Comparison of ENCODE assay signal across 14 cellular contexts in the genomic region with DNA sequence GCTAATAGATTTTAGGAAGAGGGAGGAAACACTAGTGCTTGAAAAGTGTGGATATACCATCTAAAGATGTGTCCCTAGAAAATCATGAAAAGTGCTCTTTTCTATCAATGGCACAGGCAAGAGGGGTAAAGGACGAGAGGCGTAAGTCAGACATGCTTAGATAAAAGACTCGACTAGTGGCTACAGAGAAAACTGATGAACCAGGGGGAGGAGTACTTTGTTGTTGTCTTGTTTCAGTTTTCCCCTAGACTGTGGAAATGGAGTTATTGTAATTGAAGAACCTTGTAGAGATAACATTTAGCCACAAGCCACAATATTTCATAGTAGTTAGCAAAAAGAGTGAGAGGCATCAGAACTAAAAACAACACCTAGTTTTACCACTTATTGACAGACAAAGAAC. TPM values are rescaled to one million over a fixed set of nuclear protein-coding genes. Genes with fewer than 3 reads are reported as not detected.
A peak's percentile ranks its signal among the peaks of the same experiment; 100 is the strongest.
DNase-seq lines count a peak whose midpoint lies in the region; ATAC-seq, FAIRE-seq and TF ChIP-seq lines count a peak whose summit lies in the region.
"Had no signal": no experiment of that assay in that cellular context is flagged by ENCODE, and none has a peak within 500 bp of the region (broad histone marks: within the 10 kb centered on the region; RNA-seq: fewer than 3 reads in every experiment).

No MANE protein-coding gene starts in this region.

- H3K9ac ChIP-seq in KMS-11 (no peak overlapping the region), OCI-LY3 (ENCODE audit: low read length) (no peak overlapping the region), K562 (ENCODE audit: insufficient read depth in 1 of 2, low read depth in 2 of 2, low read length in 2 of 2) (no peak overlapping the region)
- H3K9ac ChIP-seq: BLaER1 had no signal

- CTCF ChIA-PET in K562 (lab: Yijun Ruan, JAX; ENCODE audit: low intra/inter-chr PET ratio) = no interaction called here
- CTCF ChIA-PET in activated CD8-positive, alpha-beta memory T cell treated with anti-CD3 and anti-CD28 coated beads, Interleukin-2, amount 10 ng/mL, durations not matched to agents 7 days and 5 days (lab: Charles Lee) = no interaction called here
- CTCF ChIA-PET in activated CD4-positive, alpha-beta memory T cell treated with anti-CD3 and anti-CD28 coated beads, Interleukin-2, amount 10 ng/mL, durations not matched to agents 7 days and 5 days (lab: Charles Lee) = no interaction called here

- TF ChIP-seq EP300 in K562 (IDR thresholded peaks at IDR 0.05; ENCODE audit: low read length) = no peak

- WGBS in K562 (ENCODE audit: insufficient coverage, low coverage, missing lambda C conversion rate) = 0% methylated on average over 3 of the region's 3 CpGs

- H3K27me3 ChIP-seq in KMS-11 (ENCODE audit: insufficient read depth, low read depth) = no peaks in the 10 kb centered on the region
- H3K27me3 ChIP-seq in OCI-LY3 (ENCODE audit: low read depth, low read length) = no peaks in the 10 kb centered on the region
- H3K27me3 ChIP-seq in K562 (ENCODE audit: control insufficient read depth in 2 of 2, insufficient read depth in 2 of 2, low read length in 2 of 2) = no peaks in the 10 kb centered on the region
- H3K27me3 ChIP-seq: BLaER1 had no signal

- H3K9me3 ChIP-seq in OCI-LY3 (ENCODE audit: insufficient read depth, low read length) (no peaks in the 10 kb centered on the region), K562 (replicated peaks; ENCODE audit: control insufficient read depth, insufficient read depth, low read depth, low read length) (no peaks in the 10 kb centered on the region; the same call in 1 of the 2 replicates), T-helper 17 cell (ENCODE audit: control insufficient read depth, low read length, poor library complexity, severe bottlenecking) (no peaks in the 10 kb centered on the region)
- H3K9me3 ChIP-seq: BLaER1, Caco-2 had no signal

- BruUV-seq in K562 (replicated peaks; lab: Mats Ljungman, UMichigan) = no TSS peak

- no peaks in the 10 kb centered on the region for H3K27me3 Mint-ChIP-seq in activated CD8-positive, alpha-beta memory T cell treated with anti-CD3 and anti-CD28 coated beads, Interleukin-2, amount 10 ng/mL, durations not matched to agents 7 days and 5 days
- no peaks in the 10 kb centered on the region for H3K27me3 Mint-ChIP-seq in activated CD4-positive, alpha-beta memory T cell treated with anti-CD3 and anti-CD28 coated beads, Interleukin-2, amount 10 ng/mL, durations not matched to agents 7 days and 5 days
- no peaks in the 10 kb centered on the region for H3K27me3 Mint-ChIP-seq in T-helper 17 cell
- H3K27me3 Mint-ChIP-seq: CD8-positive, alpha-beta memory T cell had no signal

- in situ Hi-C loops in K562 (cut with MboI) = no loop called here

- H3K27ac ChIP-seq in KMS-11 = 0 out of 2 replicates have a peak overlapping the region, but pooled peaks have one; percentile 14
- no peak overlapping the region for H3K27ac ChIP-seq in OCI-LY3 (ENCODE audit: low read length)
- H3K27ac ChIP-seq in K562 (ENCODE audit: extremely low read depth, low read depth, low read length) = no peak overlapping the region
- H3K27ac ChIP-seq: BLaER1 had no signal

- H3K4me1 ChIP-seq in KMS-11 (ENCODE audit: low read depth, poor library complexity, severe bottlenecking) (peaks cover 17% of the 10 kb centered on the region), OCI-LY3 (ENCODE audit: low read length) (no peaks in the 10 kb centered on the region), K562 (replicated peaks in 1 of 2; ENCODE audit: control insufficient read depth in 2 of 2, insufficient read depth in 2 of 2, low read length in 2 of 2) (no peaks in the 10 kb centered on the region)
- H3K4me1 ChIP-seq: BLaER1, Caco-2 had no signal

- TF ChIP-seq RAD21 in K562 (CRISPR knock-in tag; conservative IDR thresholded peaks at IDR 0.05 in 1 of 2, IDR thresholded peaks at IDR 0.05 in 1 of 2) = no peak

- ATAC-seq in K562 (0 out of 3 replicates have a peak, but pooled peaks have one; percentile 39), T-helper 17 cell (no peak)
- no peak for ATAC-seq in activated CD8-positive, alpha-beta memory T cell treated with anti-CD3 and anti-CD28 coated beads, Interleukin-2, amount 10 ng/mL, durations not matched to agents 7 days and 5 days

- H3K79me2 ChIP-seq in KMS-11 (ENCODE audit: insufficient read depth, low read depth) (no peaks in the 10 kb centered on the region), OCI-LY3 (ENCODE audit: low read length) (no peaks in the 10 kb centered on the region), K562 (ENCODE audit: control insufficient read depth, insufficient read depth, low read length) (no peaks in the 10 kb centered on the region)

- H3K9me1 ChIP-seq in K562 (ENCODE audit: control insufficient read depth, insufficient read depth, low read length) = no peaks in the 10 kb centered on the region

- H3K4me1 Mint-ChIP-seq in activated CD8-positive, alpha-beta memory T cell treated with anti-CD3 and anti-CD28 coated beads, Interleukin-2, amount 10 ng/mL, durations not matched to agents 7 days and 5 days = no peaks in the 10 kb centered on the region
- no peaks in the 10 kb centered on the region for H3K4me1 Mint-ChIP-seq in activated CD4-positive, alpha-beta memory T cell treated with anti-CD3 and anti-CD28 coated beads, Interleukin-2, amount 10 ng/mL, durations not matched to agents 7 days and 5 days
- H3K4me1 Mint-ChIP-seq in T-helper 17 cell = no peaks in the 10 kb centered on the region
- H3K4me1 Mint-ChIP-seq: CD8-positive, alpha-beta memory T cell; IgD-negative memory B cell had no signal

- H2AFZ ChIP-seq in KMS-11 (ENCODE audit: low read depth) (peak overlapping the region; percentile 41), OCI-LY3 (ENCODE audit: low read depth, low read length) (peak overlapping the region; percentile 32; the same call in 1 of the 2 replicates), K562 (ENCODE audit: low read depth, low read length) (no peak overlapping the region)

- TF ChIP-seq CTCF in KMS-11 (conservative IDR thresholded peaks at IDR 0.05; ENCODE audit: low read depth, low read length) (no peak), OCI-LY3 (IDR thresholded peaks at IDR 0.05; ENCODE audit: low read depth, low read length) (no peak), K562 (IDR thresholded peaks at IDR 0.05 in 2 of 3, conservative IDR thresholded peaks at IDR 0.05 in 1 of 3; ENCODE audit: insufficient read depth in 2 of 3, low read depth in 1 of 3, low read length in 3 of 3) (no peak)

- H3K4me3 ChIP-seq in KMS-11 (IDR thresholded peaks at IDR 0.05; ENCODE audit: insufficient read depth, low read depth, low read length) = no peak overlapping the region
- H3K4me3 ChIP-seq in OCI-LY3 (ENCODE audit: low read length) = no peak overlapping the region
- no peak overlapping the region for H3K4me3 ChIP-seq in K562
- H3K4me3 ChIP-seq: BLaER1 had no signal

- H3K27ac Mint-ChIP-seq in activated CD8-positive, alpha-beta memory T cell treated with anti-CD3 and anti-CD28 coated beads, Interleukin-2, amount 10 ng/mL, durations not matched to agents 7 days and 5 days = no peak overlapping the region
- H3K27ac Mint-ChIP-seq in activated CD4-positive, alpha-beta memory T cell treated with anti-CD3 and anti-CD28 coated beads, Interleukin-2, amount 10 ng/mL, durations not matched to agents 7 days and 5 days = no peak overlapping the region
- no peak overlapping the region for H3K27ac Mint-ChIP-seq in T-helper 17 cell
- H3K27ac Mint-ChIP-seq: CD8-positive, alpha-beta memory T cell; IgD-negative memory B cell had no signal

- peak overlapping the region; percentile 44 for H3K4me2 ChIP-seq in KMS-11
- no peak overlapping the region for H3K4me2 ChIP-seq in OCI-LY3 (ENCODE audit: low read length)
- H3K4me2 ChIP-seq in K562 (ENCODE audit: insufficient read depth, low read length) = no peak overlapping the region
- H3K4me2 ChIP-seq: BLaER1 had no signal

- H3K4me3 Mint-ChIP-seq in activated CD8-positive, alpha-beta memory T cell treated with anti-CD3 and anti-CD28 coated beads, Interleukin-2, amount 10 ng/mL, durations not matched to agents 7 days and 5 days = no peak overlapping the region
- H3K4me3 Mint-ChIP-seq in activated CD4-positive, alpha-beta memory T cell treated with anti-CD3 and anti-CD28 coated beads, Interleukin-2, amount 10 ng/mL, durations not matched to agents 7 days and 5 days = no peak overlapping the region
- H3K4me3 Mint-ChIP-seq in T-helper 17 cell = no peak overlapping the region
- H3K4me3 Mint-ChIP-seq: CD8-positive, alpha-beta memory T cell; IgD-negative memory B cell had no signal

- H3K36me3 Mint-ChIP-seq in activated CD8-positive, alpha-beta memory T cell treated with anti-CD3 and anti-CD28 coated beads, Interleukin-2, amount 10 ng/mL, durations not matched to agents 7 days and 5 days = no peaks in the 10 kb centered on the region
- H3K36me3 Mint-ChIP-seq in activated CD4-positive, alpha-beta memory T cell treated with anti-CD3 and anti-CD28 coated beads, Interleukin-2, amount 10 ng/mL, durations not matched to agents 7 days and 5 days (ENCODE audit: low read depth) = no peaks in the 10 kb centered on the region
- H3K36me3 Mint-ChIP-seq in T-helper 17 cell (ENCODE audit: low read depth) = no peaks in the 10 kb centered on the region
- H3K36me3 Mint-ChIP-seq: CD8-positive, alpha-beta memory T cell; IgD-negative memory B cell had no signal

- DNase-seq in K562 (ENCODE audit: extremely low read depth in 1 of 4, low spot score in 3 of 4) (no peak), HuH-7 (ENCODE audit: low spot score) (no peak), T-helper 17 cell (no peak)
- DNase-seq in activated CD8-positive, alpha-beta memory T cell treated with anti-CD3 and anti-CD28 coated beads, Interleukin-2, amount 10 ng/mL, durations not matched to agents 7 days and 5 days = no peak
- no peak for DNase-seq in activated CD4-positive, alpha-beta memory T cell treated with anti-CD3 and anti-CD28 coated beads, Interleukin-2, amount 10 ng/mL, durations not matched to agents 7 days and 5 days
- DNase-seq: Caco-2; CD8-positive, alpha-beta memory T cell; H7 had no signal

- peaks cover 5% of the 10 kb centered on the region for H3K9me3 Mint-ChIP-seq in activated CD8-positive, alpha-beta memory T cell treated with anti-CD3 and anti-CD28 coated beads, Interleukin-2, amount 10 ng/mL, durations not matched to agents 7 days and 5 days (ENCODE audit: low read depth)
- H3K9me3 Mint-ChIP-seq in activated CD4-positive, alpha-beta memory T cell treated with anti-CD3 and anti-CD28 coated beads, Interleukin-2, amount 10 ng/mL, durations not matched to agents 7 days and 5 days = peaks cover 2% of the 10 kb centered on the region
- H3K9me3 Mint-ChIP-seq: IgD-negative memory B cell had no signal

- H3K36me3 ChIP-seq in KMS-11 (ENCODE audit: insufficient read depth) (no peaks in the 10 kb centered on the region), OCI-LY3 (replicated peaks; ENCODE audit: low read depth, low read length) (no peaks in the 10 kb centered on the region), K562 (ENCODE audit: control insufficient read depth, insufficient read depth, low read length) (no peaks in the 10 kb centered on the region)
- H3K36me3 ChIP-seq: BLaER1 had no signal

- POLR2A ChIA-PET in K562 (lab: Yijun Ruan, JAX) = no interaction called here
- POLR2A ChIA-PET in activated CD4-positive, alpha-beta memory T cell treated with anti-CD3 and anti-CD28 coated beads, Interleukin-2, amount 10 ng/mL, durations not matched to agents 7 days and 5 days (lab: Charles Lee) = no interaction called here

- TF ChIP-seq POLR2A in K562 (conservative IDR thresholded peaks at IDR 0.05) = no peak

- intact Hi-C loops in K562 (cut with micrococcal nuclease) = no loop called here

- no peaks in the 10 kb centered on the region for H4K20me1 ChIP-seq in KMS-11 (ENCODE audit: insufficient read depth)
- no peaks in the 10 kb centered on the region for H4K20me1 ChIP-seq in OCI-LY3 (ENCODE audit: insufficient read depth, low read length)
- H4K20me1 ChIP-seq in K562 (replicated peaks; ENCODE audit: control insufficient read depth, insufficient read depth, low read length) = no peaks in the 10 kb centered on the region
- H4K20me1 ChIP-seq: BLaER1 had no signal

- FAIRE-seq in K562 (lab: Jason Lieb, UNC) = no peak
- FAIRE-seq: GM18507 had no signal

RNA-seq across cellular contexts. Expression of a gene that starts 21.4 kb away (rescaled TPM):
- 1.0 and 1.6 TPM in 2 replicates for total RNA-seq in K562 (2011; cell fraction: chromatin; rRNA removed; ENCODE audit: low replicate concordance)
- 1.2 and 1.4 TPM in 2 replicates for total RNA-seq in K562 (2011; cell fraction: nucleolus; rRNA removed)
- total RNA-seq in K562 (2011; cell fraction: nucleoplasm; rRNA removed) = 1.9 and 2.0 TPM in 2 replicates
- total RNA-seq in K562 (2014; rRNA removed) (0.18 and 0.24 TPM in 2 replicates), K562 (2014; rRNA removed; fragmentation: Illumina TruSeq; extraction: Trizol) (0.45 and 0.47 TPM in 2 replicates), K562 (2015; rRNA removed; fragmentation: Illumina TruSeq; extraction: Trizol) (0.11 and 0.29 TPM in 2 replicates), K562 (2021) (0.25 and 0.47 TPM in 2 replicates), T-helper 17 cell (not detected)
- polyA plus RNA-seq in K562 (2011; rRNA removed) (0.24 and 0.29 TPM in 2 replicates), K562 (2014; fragmentation: Illumina TruSeq; extraction: Trizol) (0.18 and 0.39 TPM in 2 replicates), K562 (2014; fragmentation: Nextera tagmentation; extraction: Ambion mirVana) (under 1 TPM; 0.23 to 0.35 TPM), K562 (2014; rRNA removed) (0.43 and 0.50 TPM in 2 replicates)
- 0.06 and 0.09 TPM in 2 replicates for polyA plus RNA-seq in K562 (2011; cell fraction: cytosol; rRNA removed)
- polyA plus RNA-seq in K562 (2011; cell fraction: nucleus; rRNA removed) = 0.04 and 0.21 TPM in 2 replicates
- polyA plus RNA-seq in K562 (2012) = 0.14 and 0.29 TPM in 2 replicates
- polyA minus RNA-seq in K562 (2011; rRNA and poly(A)+ RNA removed) = 0.39 and 0.60 TPM in 2 replicates
- polyA minus RNA-seq in K562 (2011; cell fraction: cytosol; rRNA and poly(A)+ RNA removed) = not detected in 2 replicates
- polyA minus RNA-seq in K562 (2011; cell fraction: nucleus; rRNA and poly(A)+ RNA removed) = 0.78 and 1.1 TPM in 2 replicates
- total RNA-seq in activated CD8-positive, alpha-beta memory T cell treated with anti-CD3 and anti-CD28 coated beads, Interleukin-2, amount 10 ng/mL, durations not matched to agents 7 days and 5 days = not detected
- not detected for total RNA-seq in activated CD4-positive, alpha-beta memory T cell treated with anti-CD3 and anti-CD28 coated beads, Interleukin-2, amount 10 ng/mL, durations not matched to agents 7 days and 5 days
- total RNA-seq: Caco-2; CD8-positive, alpha-beta memory T cell; HT-29 had no signal
- polyA plus RNA-seq: CD8-positive, alpha-beta memory T cell had no signal
